In genomic region chr12:119804011-119804641, GRCh38 we compare ENCODE assay signal across 1 cellular context.
A peak's percentile ranks its signal among the peaks of the same experiment; 100 is the strongest.
TF ChIP-seq lines count a peak whose summit lies in the region.

No MANE protein-coding gene starts in this region.

TF ChIP-seq in HepG2, 621 proteins besides CTCF, POLR2A, EP300 and RAD21 (continued from another document and continues in another):
- TF ChIP-seq TRIM22 (IDR thresholded peaks at IDR 0.05) (no peak), ZNF644 (CRISPR knock-in tag; IDR thresholded peaks at IDR 0.05; ENCODE audit: low read depth) (no peak), ZNF646 (CRISPR knock-in tag; IDR thresholded peaks at IDR 0.05) (no peak), FOXP1 (IDR thresholded peaks at IDR 0.05) (no peak), FOXP1 (CRISPR knock-in tag; IDR thresholded peaks at IDR 0.05) (no peak), ZNF747 (CRISPR knock-in tag; IDR thresholded peaks at IDR 0.05; ENCODE audit: borderline replicate concordance) (no peak), TGIF2 (CRISPR knock-in tag; IDR thresholded peaks at IDR 0.05) (peak; percentile 60; the same call in 1 of the 2 replicates), HHEX (CRISPR knock-in tag; IDR thresholded peaks at IDR 0.05) (no peak), ZNF639 (CRISPR knock-in tag; conservative IDR thresholded peaks at IDR 0.05) (no peak), ZSCAN22 (CRISPR knock-in tag; IDR thresholded peaks at IDR 0.05) (no peak), NONO (IDR thresholded peaks at IDR 0.05) (no peak), NONO (CRISPR knock-in tag; conservative IDR thresholded peaks at IDR 0.05) (no peak), SIN3B (IDR thresholded peaks at IDR 0.05; ENCODE audit: low read length) (no peak), ZFX (CRISPR knock-in tag; IDR thresholded peaks at IDR 0.05; ENCODE audit: low read depth) (no peak), ZNF788 (CRISPR knock-in tag; IDR thresholded peaks at IDR 0.05; ENCODE audit: borderline replicate concordance) (0 out of 2 replicates have a peak, but pooled peaks have one; percentile 31), ZNF264 (CRISPR knock-in tag; IDR thresholded peaks at IDR 0.05) (no peak), PHB2 (IDR thresholded peaks at IDR 0.05; ENCODE audit: partially characterized antibody) (no peak), ZNF552 (CRISPR knock-in tag; IDR thresholded peaks at IDR 0.05; ENCODE audit: borderline replicate concordance) (no peak), ZNF333 (CRISPR knock-in tag; IDR thresholded peaks at IDR 0.05; ENCODE audit: borderline replicate concordance) (no peak), ZNF761 (CRISPR knock-in tag; conservative IDR thresholded peaks at IDR 0.05) (no peak), FLYWCH1 (CRISPR knock-in tag; IDR thresholded peaks at IDR 0.05) (no peak), HDAC1 (CRISPR knock-in tag; IDR thresholded peaks at IDR 0.05) (0 out of 2 replicates have a peak, but pooled peaks have one; percentile 34), THAP9 (CRISPR knock-in tag; IDR thresholded peaks at IDR 0.05; ENCODE audit: borderline replicate concordance) (no peak), ZNF468 (CRISPR knock-in tag; IDR thresholded peaks at IDR 0.05) (no peak), KMT2B (CRISPR knock-in tag; IDR thresholded peaks at IDR 0.05) (no peak), MTF1 (CRISPR knock-in tag; IDR thresholded peaks at IDR 0.05) (no peak), NR2F6 (IDR thresholded peaks at IDR 0.05) (no peak), NR2F6 (CRISPR knock-in tag; IDR thresholded peaks at IDR 0.05) (no peak), PAF1 (CRISPR knock-in tag; IDR thresholded peaks at IDR 0.05) (no peak), DDIT3 (CRISPR knock-in tag; IDR thresholded peaks at IDR 0.05) (no peak), ZNF574 (CRISPR knock-in tag; IDR thresholded peaks at IDR 0.05) (peak; percentile 34; the same call in 1 of the 2 replicates), PRDM4 (CRISPR knock-in tag; IDR thresholded peaks at IDR 0.05; ENCODE audit: borderline replicate concordance) (no peak), RXRB (CRISPR knock-in tag; IDR thresholded peaks at IDR 0.05; ENCODE audit: borderline replicate concordance) (0 out of 2 replicates have a peak, but pooled peaks have one; percentile 19), RORA (CRISPR knock-in tag; IDR thresholded peaks at IDR 0.05) (no peak), USF2 (IDR thresholded peaks at IDR 0.05; ENCODE audit: low read depth, low read length) (no peak), USF2 (CRISPR knock-in tag; IDR thresholded peaks at IDR 0.05; ENCODE audit: borderline replicate concordance) (no peak), BORCS8-MEF2B (CRISPR knock-in tag; IDR thresholded peaks at IDR 0.05) (no peak), AKAP8 (CRISPR knock-in tag; IDR thresholded peaks at IDR 0.05) (no peak), ARID3A (IDR thresholded peaks at IDR 0.05; ENCODE audit: low read depth, low read length) (no peak), BRD4 (CRISPR knock-in tag; IDR thresholded peaks at IDR 0.05) (no peak), SIX1 (CRISPR knock-in tag; IDR thresholded peaks at IDR 0.05; ENCODE audit: borderline replicate concordance) (no peak)
